9 cellular contexts compared by ENCODE assay signal in the genomic region with DNA sequence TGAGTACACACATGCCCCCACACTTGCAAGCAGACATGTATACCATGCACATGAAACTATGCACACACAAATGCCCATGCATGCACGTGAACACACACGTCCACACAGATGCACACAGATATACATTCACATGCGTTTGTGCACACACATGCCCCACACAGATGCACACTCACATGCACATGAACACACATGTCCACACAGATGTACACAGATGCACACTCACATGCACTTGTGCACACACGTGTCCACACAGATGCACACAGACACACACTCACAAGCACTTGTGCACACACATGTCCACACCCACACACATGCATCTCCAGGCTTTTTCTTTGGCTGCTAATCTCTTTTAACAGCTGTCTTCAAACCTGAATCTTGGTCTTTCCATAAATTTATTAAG. TPM values are rescaled to one million over a fixed set of nuclear protein-coding genes. Genes with fewer than 3 reads are reported as not detected.
"Had no signal": no experiment of that assay in that cellular context is flagged by ENCODE, and none has a peak within 500 bp of the region (broad histone marks: within the 10 kb centered on the region; RNA-seq: fewer than 3 reads in every experiment).

No MANE protein-coding gene starts in this region.

- H3K4me3 ChIP-seq: GM23248, K562 had no signal

- H3K9me3 Mint-ChIP-seq: H9 had no signal

- H2AFZ ChIP-seq: GM23248 had no signal

- H3K4me3 Mint-ChIP-seq: H9 had no signal

- DNase-seq: GM23248, GOT3, H9, HCEC 1CT, IMR-90 had no signal

- H3K27ac Mint-ChIP-seq: H9 had no signal

- H3K9ac ChIP-seq: GM23248 had no signal

- H3K27ac ChIP-seq: GM23248, HL-60 had no signal

- ATAC-seq: K562 had no signal

- FAIRE-seq: H54, K562 had no signal

RNA-seq across cellular contexts. Expression of gene SNTG2, which starts 31.1 kb away (rescaled TPM):
- total RNA-seq: GM23248, HT1080, K562 had no signal
- polyA plus RNA-seq: GM23248, K562 had no signal
